ENCODE assay signal across 18 cellular contexts in genomic region chr3:17973559-17973906, GRCh38.
DNase-seq lines count a peak whose midpoint lies in the region; ATAC-seq, FAIRE-seq and TF ChIP-seq lines count a peak whose summit lies in the region.
"Had no signal": no experiment of that assay in that cellular context is flagged by ENCODE, and none has a peak within 500 bp of the region (broad histone marks: within the 10 kb centered on the region; RNA-seq: fewer than 3 reads in every experiment).

No MANE protein-coding gene starts in this region.

- H3K9me3 ChIP-seq in HepG2 (ENCODE audit: low read length) (no peaks in the 10 kb centered on the region), right lobe of liver (no peaks in the 10 kb centered on the region), hepatocyte (ENCODE audit: low read depth) (no peaks in the 10 kb centered on the region), neural progenitor cell (ENCODE audit: low read depth) (no peaks in the 10 kb centered on the region)
- H3K9me3 ChIP-seq: SJSA1 had no signal

- TF ChIP-seq POLR2A in HepG2 (IDR thresholded peaks at IDR 0.05; ENCODE audit: insufficient read depth in 1 of 2, low read depth in 2 of 2, low read length in 2 of 2) (no peak), right lobe of liver (IDR thresholded peaks at IDR 0.05) (no peak)

- DNase-seq in HepG2 (ENCODE audit: low spot score) (peak; percentile 7), right lobe of liver (no peak), hepatocyte (ENCODE audit: low spot score) (peak; percentile 11), neural progenitor cell (ENCODE audit: low spot score) (no peak), NCI-H1436 (lab: John Stamatoyannopoulos, UW) (no peak), OCI-M1 (lab: John Stamatoyannopoulos, UW) (no peak)
- no peak for DNase-seq in activated CD8-positive, alpha-beta T cell treated with anti-CD3 and anti-CD28 coated beads, Interleukin-2, amount 10 ng/mL, durations not matched to agents 7 days and 5 days
- DNase-seq: CD8-positive, alpha-beta T cell; GF-D8; Karpas-422; NCI-H187; NCI-H345; NCI-H526 had no signal

- H2AFZ ChIP-seq in HepG2 (ENCODE audit: low read length): no peak overlapping the region
- H2AFZ ChIP-seq in hepatocyte: no peak overlapping the region
- H2AFZ ChIP-seq in neural progenitor cell (replicated peaks): no peak overlapping the region
- H2AFZ ChIP-seq: GM23248 had no signal

- H3K36me3 Mint-ChIP-seq in neural progenitor cell: no peaks in the 10 kb centered on the region
- H3K36me3 Mint-ChIP-seq in activated CD8-positive, alpha-beta T cell treated with anti-CD3 and anti-CD28 coated beads, Interleukin-2, amount 10 ng/mL, durations not matched to agents 7 days and 5 days (ENCODE audit: low read depth): no peaks in the 10 kb centered on the region
- H3K36me3 Mint-ChIP-seq: CD8-positive, alpha-beta T cell had no signal

- H3K4me1 Mint-ChIP-seq in neural progenitor cell: peaks cover 25% of the 10 kb centered on the region
- H3K4me1 Mint-ChIP-seq in activated CD8-positive, alpha-beta T cell treated with anti-CD3 and anti-CD28 coated beads, Interleukin-2, amount 10 ng/mL, durations not matched to agents 7 days and 5 days (ENCODE audit: low read depth): no peaks in the 10 kb centered on the region

- CTCF ChIA-PET in HepG2 (lab: Yijun Ruan, JAX; ENCODE audit: low intra/inter-chr PET ratio, low total read pairs): no interaction called here
- CTCF ChIA-PET in activated CD8-positive, alpha-beta T cell treated with anti-CD3 and anti-CD28 coated beads, Interleukin-2, amount 10 ng/mL, durations not matched to agents 7 days and 5 days (lab: Charles Lee): interaction anchor here (0.5 kb wide), 1 partner anchor 319 kb away, joined by 3 read pairs; no protein-coding TSS in a partner anchor

- H3K27me3 Mint-ChIP-seq in neural progenitor cell (ENCODE audit: insufficient read depth, low read depth): peaks cover 3% of the 10 kb centered on the region
- H3K27me3 Mint-ChIP-seq in activated CD8-positive, alpha-beta T cell treated with anti-CD3 and anti-CD28 coated beads, Interleukin-2, amount 10 ng/mL, durations not matched to agents 7 days and 5 days (ENCODE audit: low read depth): peaks cover 4% of the 10 kb centered on the region

- H4K20me1 ChIP-seq in HepG2 (ENCODE audit: insufficient read depth, low read length) (no peaks in the 10 kb centered on the region), hepatocyte (ENCODE audit: insufficient read depth, poor library complexity, severe bottlenecking) (no peaks in the 10 kb centered on the region), neural progenitor cell (ENCODE audit: low read depth) (no peaks in the 10 kb centered on the region)
- H4K20me1 ChIP-seq: BLaER1 had no signal

- H3K4me1 ChIP-seq in HepG2 (ENCODE audit: insufficient read depth, low read length) (0 out of 2 replicates have a peak, but pooled peaks cover 6% of the 10 kb centered on the region), right lobe of liver (no peaks in the 10 kb centered on the region), hepatocyte (ENCODE audit: insufficient read depth) (peaks cover 14% of the 10 kb centered on the region), neural progenitor cell (peaks cover 20% of the 10 kb centered on the region)

- no peaks in the 10 kb centered on the region for H3K27me3 ChIP-seq in HepG2 (ENCODE audit: control insufficient read depth in 1 of 2, insufficient read depth in 2 of 2, low read length in 2 of 2)
- H3K27me3 ChIP-seq in right lobe of liver: no peaks in the 10 kb centered on the region
- H3K27me3 ChIP-seq in hepatocyte: no peaks in the 10 kb centered on the region
- no peaks in the 10 kb centered on the region for H3K27me3 ChIP-seq in neural progenitor cell
- H3K27me3 ChIP-seq: BLaER1, SJSA1 had no signal

- H3K4me3 Mint-ChIP-seq in neural progenitor cell: no peak overlapping the region
- H3K4me3 Mint-ChIP-seq in activated CD8-positive, alpha-beta T cell treated with anti-CD3 and anti-CD28 coated beads, Interleukin-2, amount 10 ng/mL, durations not matched to agents 7 days and 5 days: no peak overlapping the region
- H3K4me3 Mint-ChIP-seq: CD8-positive, alpha-beta T cell had no signal

- no peak overlapping the region for H3K4me2 ChIP-seq in HepG2 (ENCODE audit: low read depth, low read length)
- H3K4me2 ChIP-seq in hepatocyte: peak overlapping the region; percentile 66
- peak overlapping the region; percentile 40 for H3K4me2 ChIP-seq in neural progenitor cell
- H3K4me2 ChIP-seq: BLaER1 had no signal

- no peaks in the 10 kb centered on the region for H3K9me3 Mint-ChIP-seq in neural progenitor cell
- H3K9me3 Mint-ChIP-seq in activated CD8-positive, alpha-beta T cell treated with anti-CD3 and anti-CD28 coated beads, Interleukin-2, amount 10 ng/mL, durations not matched to agents 7 days and 5 days (ENCODE audit: insufficient read depth): no peaks in the 10 kb centered on the region
- H3K9me3 Mint-ChIP-seq: CD8-positive, alpha-beta T cell had no signal

- H3K79me2 ChIP-seq in HepG2 (ENCODE audit: insufficient read depth, low read length): no peaks in the 10 kb centered on the region
- H3K79me2 ChIP-seq in hepatocyte: no peaks in the 10 kb centered on the region
- no peaks in the 10 kb centered on the region for H3K79me2 ChIP-seq in neural progenitor cell (ENCODE audit: low read depth)

- no peaks in the 10 kb centered on the region for H3K9me2 ChIP-seq in hepatocyte (replicated peaks; ENCODE audit: insufficient read depth)

- WGBS in HepG2 (ENCODE audit: low lambda C conversion rate): 1% methylated on average over 5 of the region's 5 CpGs
- 17% methylated on average over 5 of the region's 5 CpGs for WGBS in right lobe of liver (ENCODE audit: insufficient coverage, low coverage, low lambda C conversion rate, missing lambda C conversion rate)
- WGBS in hepatocyte (ENCODE audit: low lambda C conversion rate, missing lambda C conversion rate): 49% methylated on average over 5 of the region's 5 CpGs

- no peak for TF ChIP-seq RAD21 in HepG2 (CRISPR knock-in tag; IDR thresholded peaks at IDR 0.05)

- H3F3A ChIP-seq in neural progenitor cell (ENCODE audit: low read depth): no peaks in the 10 kb centered on the region

- in situ Hi-C loops in HepG2 (cut with HindIII; ENCODE audit: extremely low pct_ligation_motif_present, low pct_unique_long_range_greater_than_20kb): no loop called here

- no peak overlapping the region for H3K27ac ChIP-seq in HepG2 (ENCODE audit: extremely low read length, insufficient read depth, low read length)
- no peak overlapping the region for H3K27ac ChIP-seq in right lobe of liver
- peak overlapping the region; percentile 24 for H3K27ac ChIP-seq in hepatocyte
- H3K27ac ChIP-seq in neural progenitor cell: no peak overlapping the region
- H3K27ac ChIP-seq: BLaER1, GM23248 had no signal

- BruUV-seq in HepG2 (replicated peaks; lab: Mats Ljungman, UMichigan): no TSS peak

- no peak for FAIRE-seq in HepG2 (lab: Jason Lieb, UNC)
- FAIRE-seq: GM12891 had no signal

- H3K27ac Mint-ChIP-seq in neural progenitor cell: no peak overlapping the region
- H3K27ac Mint-ChIP-seq in activated CD8-positive, alpha-beta T cell treated with anti-CD3 and anti-CD28 coated beads, Interleukin-2, amount 10 ng/mL, durations not matched to agents 7 days and 5 days: no peak overlapping the region
- H3K27ac Mint-ChIP-seq: CD8-positive, alpha-beta T cell had no signal

- TF ChIP-seq EP300 in HepG2 (IDR thresholded peaks at IDR 0.05; ENCODE audit: low read depth in 2 of 2, low read length in 2 of 2) (no peak), HepG2 (CRISPR knock-in tag; IDR thresholded peaks at IDR 0.05; ENCODE audit: borderline replicate concordance) (no peak)

- TF ChIP-seq CTCF in HepG2 (CRISPR knock-in tag; IDR thresholded peaks at IDR 0.05) (no peak), right lobe of liver (IDR thresholded peaks at IDR 0.05) (no peak), hepatocyte (IDR thresholded peaks at IDR 0.05; ENCODE audit: poor library complexity) (no peak), neural progenitor cell (IDR thresholded peaks at IDR 0.05) (no peak)

- H3K9ac ChIP-seq in HepG2 (ENCODE audit: insufficient read depth, low read depth, low read length) (no peak overlapping the region), neural progenitor cell (no peak overlapping the region)
- H3K9ac ChIP-seq: BLaER1, GM23248 had no signal

- intact Hi-C loops in HepG2 (cut with micrococcal nuclease; ENCODE audit: unreplicated experiment) (no loop called here), right lobe of liver (cut with DNase I) (no loop called here)

- POLR2A ChIA-PET in HepG2 (lab: Yijun Ruan, JAX): no interaction called here
- POLR2A ChIA-PET in activated CD8-positive, alpha-beta T cell treated with anti-CD3 and anti-CD28 coated beads, Interleukin-2, amount 10 ng/mL, durations not matched to agents 7 days and 5 days (lab: Charles Lee): no interaction called here

- H3K4me3 ChIP-seq in HepG2 (replicated peaks in 1 of 3; ENCODE audit: insufficient read depth in 1 of 3, low read depth in 2 of 3, low read length in 3 of 3) (no peak overlapping the region), right lobe of liver (no peak overlapping the region), hepatocyte (no peak overlapping the region), neural progenitor cell (no peak overlapping the region)
- H3K4me3 ChIP-seq: BLaER1, GM23248, SJSA1 had no signal

- ATAC-seq in HepG2: no peak
- no peak for ATAC-seq in right lobe of liver
- ATAC-seq in activated CD8-positive, alpha-beta T cell treated with anti-CD3 and anti-CD28 coated beads, Interleukin-2, amount 10 ng/mL, durations not matched to agents 7 days and 5 days: no peak
- no peak for ATAC-seq in GM18517 (IDR thresholded peaks at IDR 0.05; ENCODE audit: unreplicated experiment)
- ATAC-seq: CD8-positive, alpha-beta T cell had no signal

- H3K36me3 ChIP-seq in HepG2 (replicated peaks in 1 of 2; ENCODE audit: control insufficient read depth in 1 of 2, insufficient read depth in 2 of 2, low read length in 2 of 2) (no peaks in the 10 kb centered on the region), right lobe of liver (no peaks in the 10 kb centered on the region), hepatocyte (replicated peaks; ENCODE audit: insufficient read depth, low read depth) (no peaks in the 10 kb centered on the region), neural progenitor cell (no peaks in the 10 kb centered on the region)
- H3K36me3 ChIP-seq: SJSA1 had no signal

TF ChIP-seq in HepG2, 621 proteins besides CTCF, POLR2A, EP300 and RAD21 (continues in another document):
- TF ChIP-seq ZNF276 (CRISPR knock-in tag; IDR thresholded peaks at IDR 0.05; ENCODE audit: low read depth) (no peak), PHF21A (CRISPR knock-in tag; IDR thresholded peaks at IDR 0.05) (no peak)

Comparison
In these comparisons a context has a peak if more than half of its experiments do, and no peak if none do; other contexts are left out.
1. DNase-seq: peak in HepG2 (single experiment) and hepatocyte (single experiment); none in right lobe of liver (0 of 3), neural progenitor cell (single experiment), activated CD8-positive, alpha-beta T cell treated with anti-CD3 and anti-CD28 coated beads, Interleukin-2, amount 10 ng/mL, durations not matched to agents 7 days and 5 days (single experiment), NCI-H1436 (single experiment) and OCI-M1 (single experiment).